Comparison of ENCODE assay signal across 8 cellular contexts in the genomic region with DNA sequence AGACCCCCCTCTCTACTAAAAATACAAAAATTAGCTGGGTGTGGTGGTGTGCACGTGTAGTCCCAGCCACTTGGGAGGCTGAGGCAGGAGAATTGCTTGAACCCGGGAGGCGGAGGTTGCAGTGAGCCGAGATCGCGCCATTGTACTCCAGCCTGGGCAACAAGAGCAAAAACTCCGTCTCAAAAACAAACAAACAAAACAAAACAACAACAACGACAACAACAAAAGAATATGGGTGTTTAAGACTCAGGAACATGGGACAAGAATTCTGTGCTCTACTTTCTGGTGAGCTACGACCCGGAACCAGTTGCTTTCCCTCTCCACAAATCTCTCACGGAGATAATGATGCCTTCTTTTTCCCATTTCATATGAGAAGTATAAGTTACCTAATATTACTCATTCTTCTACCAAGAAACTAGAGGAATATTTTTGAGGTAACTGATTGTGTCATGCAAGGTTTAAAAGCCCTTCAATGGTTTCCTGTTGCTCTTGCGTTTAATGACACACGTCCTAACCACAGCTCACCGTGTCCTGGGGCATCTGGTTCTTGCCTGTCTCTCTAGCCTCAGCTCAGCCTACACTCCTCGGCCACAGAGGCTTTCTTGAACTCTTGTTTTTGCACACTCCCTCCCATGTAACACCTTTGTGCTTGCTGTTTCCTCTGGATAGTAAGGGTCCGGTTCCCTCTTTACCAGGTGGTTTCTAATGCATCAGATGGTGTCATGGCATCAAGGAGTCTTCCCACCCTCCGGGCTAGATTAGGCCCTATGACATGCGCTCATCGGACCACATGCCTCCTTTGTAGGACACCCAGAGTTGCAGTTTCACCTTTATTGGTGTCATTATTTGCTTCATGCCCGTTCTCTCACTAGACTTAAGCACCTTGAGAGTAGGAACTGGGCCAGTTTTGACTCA.
DNase-seq lines count a peak whose midpoint lies in the region; ATAC-seq and TF ChIP-seq lines count a peak whose summit lies in the region.

No MANE protein-coding gene starts in this region.

- no peaks in the 10 kb centered on the region for H3K36me3 ChIP-seq in BLaER1 treated with 17β-estradiol and CSF1 and Interleukin-3, amounts not matched to agents 10 nM and 100 nM
- H3K36me3 ChIP-seq in Loucy (ENCODE audit: insufficient read depth, low read length) (no peaks in the 10 kb centered on the region), smooth muscle cell (ENCODE audit: low read depth) (no peaks in the 10 kb centered on the region)

- H3K27me3 Mint-ChIP-seq in activated T-helper 17 cell treated with anti-CD3 and anti-CD28 coated beads, Interleukin-2, amount 50 U/mL, for 72 hours: no peaks in the 10 kb centered on the region

- peak overlapping the region in 10 of 11 experiments; percentile 8 to 67 (median 36); a peak in 15 of 22 replicates for H3K27ac ChIP-seq in BLaER1 treated with 17β-estradiol and CSF1 and Interleukin-3, amounts not matched to agents 10 nM and 100 nM
- peak overlapping the region; percentile 31 for H3K27ac ChIP-seq in smooth muscle cell (ENCODE audit: low read depth)

- TF ChIP-seq CTCF in Loucy (conservative IDR thresholded peaks at IDR 0.05; ENCODE audit: low read length): no peak
- TF ChIP-seq CTCF in smooth muscle cell (IDR thresholded peaks at IDR 0.05; ENCODE audit: borderline replicate concordance, insufficient read depth, poor library complexity, severe bottlenecking): no peak

- no peaks in the 10 kb centered on the region for H3K9me3 Mint-ChIP-seq in activated T-helper 17 cell treated with anti-CD3 and anti-CD28 coated beads, Interleukin-2, amount 50 U/mL, for 72 hours

- DNase-seq in smooth muscle cell (lab: John Stamatoyannopoulos, UW; ENCODE audit: unreplicated experiment): no peak
- no peak for DNase-seq in LoVo (ENCODE audit: low spot score)
- no peak for DNase-seq in DMS 273 treated with DMSO at 0.1 percent for 48 hours (lab: John Stamatoyannopoulos, UW)
- no peak for DNase-seq in NCI-H1436 (lab: John Stamatoyannopoulos, UW)

- peak overlapping the region; percentile 98 for H3K27ac Mint-ChIP-seq in activated T-helper 17 cell treated with anti-CD3 and anti-CD28 coated beads, Interleukin-2, amount 50 U/mL, for 72 hours

- H3K4me1 Mint-ChIP-seq in activated T-helper 17 cell treated with anti-CD3 and anti-CD28 coated beads, Interleukin-2, amount 50 U/mL, for 72 hours: peaks cover 44% of the 10 kb centered on the region

- H3K9me3 ChIP-seq in BLaER1 treated with 17β-estradiol and CSF1 and Interleukin-3, amounts not matched to agents 10 nM and 100 nM (replicated peaks in 1 of 11): peaks cover 0 to 9% (median 0%) of the 10 kb centered on the region in 11 experiments; a peak in 3 of 22 replicates
- no peaks in the 10 kb centered on the region for H3K9me3 ChIP-seq in Loucy (ENCODE audit: insufficient read depth, low read depth, low read length)
- H3K9me3 ChIP-seq in smooth muscle cell (replicated peaks; ENCODE audit: low read depth): no peaks in the 10 kb centered on the region

- H3F3A ChIP-seq in Loucy (ENCODE audit: low read depth): no peaks in the 10 kb centered on the region
- no peaks in the 10 kb centered on the region for H3F3A ChIP-seq in smooth muscle cell (ENCODE audit: low read depth)

- no peaks in the 10 kb centered on the region for H3K27me3 ChIP-seq in BLaER1 treated with 17β-estradiol and CSF1 and Interleukin-3, amounts not matched to agents 10 nM and 100 nM
- H3K27me3 ChIP-seq in Loucy (ENCODE audit: insufficient read depth, low read length, poor library complexity, severe bottlenecking): no peaks in the 10 kb centered on the region
- H3K27me3 ChIP-seq in smooth muscle cell (ENCODE audit: low read depth): no peaks in the 10 kb centered on the region

- H4K20me1 ChIP-seq in BLaER1 treated with 17β-estradiol and CSF1 and Interleukin-3, amounts not matched to agents 10 nM and 100 nM: no peaks in the 10 kb centered on the region
- H4K20me1 ChIP-seq in Loucy (ENCODE audit: insufficient read depth, low read length, poor library complexity, severe bottlenecking) (no peaks in the 10 kb centered on the region), smooth muscle cell (ENCODE audit: low read depth) (no peaks in the 10 kb centered on the region)

- H3K4me3 ChIP-seq in BLaER1 treated with 17β-estradiol and CSF1 and Interleukin-3, amounts not matched to agents 10 nM and 100 nM: no peak overlapping the region
- H3K4me3 ChIP-seq in Loucy (ENCODE audit: low read length, poor library complexity, severe bottlenecking) (peak overlapping the region; percentile 34), smooth muscle cell (no peak overlapping the region)

- H3K4me1 ChIP-seq in BLaER1 treated with 17β-estradiol and CSF1 and Interleukin-3, amounts not matched to agents 10 nM and 100 nM: peaks cover 20 to 91% (median 48%) of the 10 kb centered on the region in 10 experiments; a peak in 19 of 20 replicates
- H3K4me1 ChIP-seq in Loucy (ENCODE audit: insufficient read depth, low read length, poor library complexity, severe bottlenecking) (peaks cover 32% of the 10 kb centered on the region), smooth muscle cell (ENCODE audit: low read depth) (no peaks in the 10 kb centered on the region)

- peak overlapping the region; percentile 84 for H3K4me3 Mint-ChIP-seq in activated T-helper 17 cell treated with anti-CD3 and anti-CD28 coated beads, Interleukin-2, amount 50 U/mL, for 72 hours

- WGBS in smooth muscle cell (ENCODE audit: low lambda C conversion rate): 80% methylated on average over 20 of the region's 20 CpGs

- ATAC-seq in GM21423 (IDR thresholded peaks at IDR 0.05; ENCODE audit: unreplicated experiment): peak; percentile 68
- ATAC-seq in activated T-helper 17 cell treated with anti-CD3 and anti-CD28 coated beads, Interleukin-2, amount 50 U/mL, for 72 hours (replicated peaks): peak; percentile 76

- no peaks in the 10 kb centered on the region for H3K9me2 ChIP-seq in Loucy (replicated peaks; ENCODE audit: low read depth, low read length)

- no peak overlapping the region for H2AFZ ChIP-seq in Loucy (ENCODE audit: low read length)
- H2AFZ ChIP-seq in smooth muscle cell (ENCODE audit: low read depth): no peak overlapping the region

- H3K36me3 Mint-ChIP-seq in activated T-helper 17 cell treated with anti-CD3 and anti-CD28 coated beads, Interleukin-2, amount 50 U/mL, for 72 hours (ENCODE audit: low read depth): peaks cover 37% of the 10 kb centered on the region

- H3K79me2 ChIP-seq in Loucy (ENCODE audit: insufficient read depth, low read length) (no peaks in the 10 kb centered on the region), smooth muscle cell (ENCODE audit: low read depth) (no peaks in the 10 kb centered on the region)

- H3K4me2 ChIP-seq in BLaER1 treated with 17β-estradiol and CSF1 and Interleukin-3, amounts not matched to agents 10 nM and 100 nM: peak overlapping the region; percentile 35 to 86 (median 73)
- H3K4me2 ChIP-seq in Loucy (ENCODE audit: low read depth, low read length, poor library complexity, severe bottlenecking): peak overlapping the region; percentile 41
- peak overlapping the region; percentile 11 for H3K4me2 ChIP-seq in smooth muscle cell

- H3K9ac ChIP-seq in BLaER1 treated with 17β-estradiol and CSF1 and Interleukin-3, amounts not matched to agents 10 nM and 100 nM: no peak overlapping the region
- no peak overlapping the region for H3K9ac ChIP-seq in Loucy (ENCODE audit: low read depth, low read length, poor library complexity, severe bottlenecking)
- no peak overlapping the region for H3K9ac ChIP-seq in smooth muscle cell (ENCODE audit: low read depth)

Comparison
In these comparisons a context has a peak if more than half of its experiments do, and no peak if none do; other contexts are left out.
1. H3K4me2 ChIP-seq: peak in every context shown above with its lines; median percentile 73 in BLaER1 treated with 17β-estradiol and CSF1 and Interleukin-3, amounts not matched to agents 10 nM and 100 nM; 41 in Loucy; 11 in smooth muscle cell.